In the genomic region with DNA sequence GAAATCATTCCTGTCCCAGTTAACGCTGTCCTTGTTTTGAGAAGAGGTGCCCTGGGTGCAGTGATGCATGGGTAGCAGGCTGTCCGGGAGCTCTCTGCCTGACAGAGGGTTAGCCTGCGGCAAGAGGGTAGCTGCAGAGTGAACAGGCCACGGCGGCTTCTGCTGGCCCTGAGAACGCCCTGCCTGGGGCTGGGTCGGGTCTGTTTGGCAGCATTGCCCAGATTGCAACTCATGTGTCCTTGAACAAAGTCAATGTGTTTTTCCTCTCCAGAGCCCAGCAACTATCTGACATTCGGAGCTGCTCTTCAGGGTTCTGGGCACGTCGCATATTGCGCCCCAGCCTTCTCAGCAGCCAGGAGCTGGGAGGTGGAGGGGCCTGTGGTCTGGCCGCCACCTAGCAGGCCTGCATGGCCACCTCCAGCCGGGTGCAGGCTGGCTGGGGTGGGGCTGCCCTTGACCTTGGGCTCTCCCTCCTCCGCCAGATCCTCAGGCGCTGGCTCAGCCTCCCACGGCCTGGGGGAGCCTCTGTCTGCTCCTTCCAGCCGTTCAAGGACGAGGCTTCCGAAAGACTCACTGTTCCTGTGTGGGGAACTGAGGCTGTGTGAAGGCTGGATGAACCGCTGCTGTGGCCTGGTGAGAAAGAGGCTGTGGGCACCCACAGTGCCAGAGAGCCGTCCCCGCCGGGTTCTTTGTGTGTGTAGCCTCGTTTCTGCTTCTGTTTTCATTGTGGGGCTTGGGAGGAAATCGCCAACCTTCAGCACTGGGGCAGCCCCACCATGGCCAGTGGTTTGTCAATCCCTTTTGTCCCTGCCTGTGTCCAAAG, we compare ENCODE assay signal across 7 cellular contexts.
DNase-seq lines count a peak whose midpoint lies in the region; ATAC-seq, FAIRE-seq and TF ChIP-seq lines count a peak whose summit lies in the region.
"Not testable (repeated sequence)": the region's sequence is repeated elsewhere in the genome, so short reads cannot be mapped to it uniquely, and the experiment has no call there.

No MANE protein-coding gene starts in this region.

- H3K27ac Mint-ChIP-seq in nephron progenitor cell = not testable (repeated sequence)

- H3K9me2 ChIP-seq in SK-N-SH = not testable (repeated sequence)

- BruUV-seq in HepG2 (replicated peaks; lab: Mats Ljungman, UMichigan) = not testable (repeated sequence)

- not testable (repeated sequence) for H3K4me3 Mint-ChIP-seq in nephron progenitor cell

- H4K20me1 ChIP-seq in SK-N-SH (ENCODE audit: insufficient read depth); HepG2 (ENCODE audit: insufficient read depth, low read length): not testable (repeated sequence)

- not testable (repeated sequence) for H3K4me3 ChIP-seq in SK-N-SH (ENCODE audit: low read depth in 2 of 2, low read length in 1 of 2); coronary artery; tibial artery
- H3K4me3 ChIP-seq in HepG2 (replicated peaks in 1 of 3; ENCODE audit: insufficient read depth in 1 of 3, low read depth in 2 of 3, low read length in 3 of 3) = peak overlapping the region in 2 of 3 experiments; percentile 44 to 78; a peak in 4 of 6 replicates

- H3K4me2 ChIP-seq in SK-N-SH = not testable (repeated sequence)
- H3K4me2 ChIP-seq in HepG2 (ENCODE audit: low read depth, low read length) = peak overlapping the region; percentile 100

- TF ChIP-seq EP300 in SK-N-SH (IDR thresholded peaks at IDR 0.05; ENCODE audit: borderline replicate concordance in 1 of 2, low read depth in 1 of 2, low read length in 1 of 2) = peak in 1 of 2 experiments; percentile 59; a peak in 1 of 4 replicates
- not testable (repeated sequence) for TF ChIP-seq EP300 in HepG2 (IDR thresholded peaks at IDR 0.05; ENCODE audit: low read depth in 2 of 2, low read length in 2 of 2); HepG2 (CRISPR knock-in tag; IDR thresholded peaks at IDR 0.05; ENCODE audit: borderline replicate concordance)

- not testable (repeated sequence) for TF ChIP-seq CTCF in SK-N-SH (IDR thresholded peaks at IDR 0.05); coronary artery (IDR thresholded peaks at IDR 0.05); HepG2 (CRISPR knock-in tag; IDR thresholded peaks at IDR 0.05); nephron progenitor cell (IDR thresholded peaks at IDR 0.05); tibial artery (IDR thresholded peaks at IDR 0.05)

- peaks cover 13% of the 10 kb centered on the region for H3F3A ChIP-seq in SK-N-SH (replicated peaks; ENCODE audit: insufficient read depth)

- in situ Hi-C loops in HepG2 (cut with HindIII; ENCODE audit: extremely low pct_ligation_motif_present, low pct_unique_long_range_greater_than_20kb) = loop anchor here (10.0 kb wide), 1 partner anchor 145 kb away; no protein-coding TSS in a partner anchor

- not testable (repeated sequence) for H3K36me3 Mint-ChIP-seq in nephron progenitor cell (ENCODE audit: low read depth)

- peak; percentile 39 for ATAC-seq in left ventricle myocardium superior
- ATAC-seq in HepG2 = peak; percentile 26

- 93% methylated on average over 9 of the region's 25 CpGs for WGBS in SK-N-SH (ENCODE audit: low lambda C conversion rate)
- WGBS in HepG2 (ENCODE audit: low lambda C conversion rate) = 23% methylated on average over 12 of the region's 25 CpGs

- H3K9me3 ChIP-seq in SK-N-SH; HepG2 (ENCODE audit: low read length); tibial artery: not testable (repeated sequence)

- H3K9ac ChIP-seq in SK-N-SH = not testable (repeated sequence)
- H3K9ac ChIP-seq in HepG2 (ENCODE audit: insufficient read depth, low read depth, low read length) = peak overlapping the region; percentile 95

- DNase-seq in SK-N-SH (peak; percentile 73), coronary artery (ENCODE audit: low spot score) (peak; percentile 69), left ventricle myocardium superior (peak; percentile 63), nephron progenitor cell (peak; percentile 23), retina (peak; percentile 56), tibial artery (peak in 1 of 2 donors; percentile 60)
- not testable (repeated sequence) for DNase-seq in HepG2 (ENCODE audit: low spot score)

- CTCF ChIA-PET in SK-N-SH (lab: Yijun Ruan, JAX); HepG2 (lab: Yijun Ruan, JAX; ENCODE audit: low intra/inter-chr PET ratio, low total read pairs): not testable (repeated sequence)

- intact Hi-C loops in left ventricle myocardium superior (cut with micrococcal nuclease); tibial artery (cut with DNase I; ENCODE audit: low total_unique reads): not testable (repeated sequence)
- intact Hi-C loops in HepG2 (cut with micrococcal nuclease; ENCODE audit: unreplicated experiment) = loop anchor here (10.0 kb wide), 1 partner anchor 55 kb away; no protein-coding TSS in a partner anchor

- H3K4me1 Mint-ChIP-seq in nephron progenitor cell = peaks cover 50% of the 10 kb centered on the region

- not testable (repeated sequence) for FAIRE-seq in HepG2 (lab: Jason Lieb, UNC)

- H3K27ac ChIP-seq in SK-N-SH (ENCODE audit: low read depth in 2 of 2, low read length in 1 of 2) (peak overlapping the region in 1 of 2 experiments; percentile 93; a peak in 2 of 4 replicates), coronary artery (peak overlapping the region in 1 of 2 donors; percentile 85), HepG2 (ENCODE audit: extremely low read length, insufficient read depth, low read length) (peak overlapping the region; percentile 100), tibial artery (peak overlapping the region; percentile 28 to 41)

- H2AFZ ChIP-seq in SK-N-SH (ENCODE audit: low read depth); HepG2 (ENCODE audit: low read length): not testable (repeated sequence)

- not testable (repeated sequence) for H3K36me3 ChIP-seq in SK-N-SH (replicated peaks in 1 of 2; ENCODE audit: control insufficient read depth in 1 of 2, insufficient read depth in 2 of 2, low read length in 1 of 2); HepG2 (replicated peaks in 1 of 2; ENCODE audit: control insufficient read depth in 1 of 2, insufficient read depth in 2 of 2, low read length in 2 of 2); tibial artery

- not testable (repeated sequence) for TF ChIP-seq POLR2A in HepG2 (IDR thresholded peaks at IDR 0.05; ENCODE audit: insufficient read depth in 1 of 2, low read depth in 2 of 2, low read length in 2 of 2)

- H3K27me3 Mint-ChIP-seq in nephron progenitor cell (ENCODE audit: low read depth, poor library complexity) = not testable (repeated sequence)

- H3K79me2 ChIP-seq in SK-N-SH (ENCODE audit: insufficient read depth); HepG2 (ENCODE audit: insufficient read depth, low read length): not testable (repeated sequence)

- not testable (repeated sequence) for H3K9me3 Mint-ChIP-seq in nephron progenitor cell

- H3K4me1 ChIP-seq in SK-N-SH (ENCODE audit: control insufficient read depth in 1 of 2, insufficient read depth in 2 of 2, low read depth in 1 of 2, low read length in 1 of 2) (peaks cover 33 to 60% of the 10 kb centered on the region in 2 experiments), HepG2 (ENCODE audit: insufficient read depth, low read length) (peaks cover 87% of the 10 kb centered on the region), tibial artery (peaks cover 0 to 39% (median 14%) of the 10 kb centered on the region in 4 donors)

- POLR2A ChIA-PET in SK-N-SH (lab: Yijun Ruan, JAX); HepG2 (lab: Yijun Ruan, JAX): not testable (repeated sequence)

- not testable (repeated sequence) for H3K27me3 ChIP-seq in SK-N-SH (ENCODE audit: insufficient read depth); HepG2 (ENCODE audit: control insufficient read depth in 1 of 2, insufficient read depth in 2 of 2, low read length in 2 of 2); tibial artery

- TF ChIP-seq RAD21 in SK-N-SH (IDR thresholded peaks at IDR 0.05; ENCODE audit: low read length) = 0 out of 2 replicates have a peak, but pooled peaks have one; percentile 10
- peak; percentile 5; the same call in 1 of the 2 replicates for TF ChIP-seq RAD21 in HepG2 (CRISPR knock-in tag; IDR thresholded peaks at IDR 0.05)

TF ChIP-seq in SK-N-SH, 30 proteins besides CTCF, POLR2A, EP300 and RAD21:
- TF ChIP-seq RCOR1 (IDR thresholded peaks at IDR 0.05; ENCODE audit: low read length) = peak; percentile 55; the same call in 1 of the 2 replicates

TF ChIP-seq in HepG2, 621 proteins besides CTCF, POLR2A, EP300 and RAD21 (continues in another document):
- TF ChIP-seq ZBTB33 (CRISPR knock-in tag; IDR thresholded peaks at IDR 0.05) (peak; percentile 53), ATF3 (CRISPR knock-in tag; IDR thresholded peaks at IDR 0.05) (0 out of 2 replicates have a peak, but pooled peaks have one; percentile 17), ZBTB21 (CRISPR knock-in tag; IDR thresholded peaks at IDR 0.05) (peak; percentile 35; the same call in 1 of the 2 replicates)
